In genomic region chr10:67917683-67918082, GRCh38 we compare ENCODE assay signal across 1 cellular context.
TF ChIP-seq lines count a peak whose summit lies in the region.

No MANE protein-coding gene starts in this region.

TF ChIP-seq in WTC11, 78 proteins besides CTCF, POLR2A, EP300 and RAD21 (continued from another document):
- TF ChIP-seq IRF2 (CRISPR knock-in tag; IDR thresholded peaks at IDR 0.05; ENCODE audit: borderline replicate concordance, low read depth), result no peak
- no peak for TF ChIP-seq MAX (CRISPR knock-in tag; IDR thresholded peaks at IDR 0.05)
- no peak for TF ChIP-seq E2F4 (CRISPR knock-in tag; IDR thresholded peaks at IDR 0.05; ENCODE audit: borderline replicate concordance, low read depth)
- no peak for TF ChIP-seq SP1 (CRISPR knock-in tag; conservative IDR thresholded peaks at IDR 0.05)
- TF ChIP-seq ZMAT4 (CRISPR knock-in tag; IDR thresholded peaks at IDR 0.05), result no peak
- no peak for TF ChIP-seq NR2C2 (CRISPR knock-in tag; IDR thresholded peaks at IDR 0.05)
- no peak for TF ChIP-seq AFF4 (CRISPR knock-in tag; IDR thresholded peaks at IDR 0.05; ENCODE audit: borderline replicate concordance)
- no peak for TF ChIP-seq ZBTB21 (CRISPR knock-in tag; IDR thresholded peaks at IDR 0.05; ENCODE audit: borderline replicate concordance)
